Comparison of ENCODE assay signal across 17 cellular contexts in genomic region chr11:11148598-11148997, GRCh38.
DNase-seq lines count a peak whose midpoint lies in the region; ATAC-seq, FAIRE-seq and TF ChIP-seq lines count a peak whose summit lies in the region.
"Had no signal": no experiment of that assay in that cellular context is flagged by ENCODE, and none has a peak within 500 bp of the region (broad histone marks: within the 10 kb centered on the region; RNA-seq: fewer than 3 reads in every experiment).

No MANE protein-coding gene starts in this region.

- H3K9me3 ChIP-seq in heart left ventricle, result no peaks in the 10 kb centered on the region
- H3K9me3 ChIP-seq in endodermal cell (ENCODE audit: control insufficient read depth, low read length), result no peaks in the 10 kb centered on the region
- no peaks in the 10 kb centered on the region for H3K9me3 ChIP-seq in osteoblast (ENCODE audit: low read depth, low read length)
- H3K9me3 ChIP-seq in vagina, result no peaks in the 10 kb centered on the region
- H3K9me3 ChIP-seq: A549 had no signal

- TF ChIP-seq POLR2A in heart left ventricle (IDR thresholded peaks at IDR 0.05) (no peak), vagina (IDR thresholded peaks at IDR 0.05) (no peak)

- H2AFZ ChIP-seq in osteoblast (ENCODE audit: low read length), result peak overlapping the region; percentile 18

- H3K27ac ChIP-seq in heart left ventricle (peak overlapping the region in 10 of 12 donors; percentile 4 to 82 (median 63)), endodermal cell (ENCODE audit: low read depth, low read length) (no peak overlapping the region), osteoblast (ENCODE audit: low read depth, low read length) (no peak overlapping the region), vagina (peak overlapping the region; percentile 68)
- H3K27ac ChIP-seq: A549, C4-2B had no signal

- intact Hi-C loops in heart left ventricle (cut with DNase I), result loop anchor here in 2 of 10 donors (5.0 to 10.0 kb wide), 2 partner anchors 64 to 114 kb away; no protein-coding TSS in a partner anchor
- intact Hi-C loops in left ventricle myocardium superior (cut with micrococcal nuclease), result no loop called here
- intact Hi-C loops in vagina (cut with DNase I), result no loop called here

- H3K4me1 ChIP-seq in heart left ventricle (peaks cover 0 to 22% (median 10%) of the 10 kb centered on the region in 12 donors), endodermal cell (ENCODE audit: control insufficient read depth, insufficient read depth, low read length) (no peaks in the 10 kb centered on the region), osteoblast (ENCODE audit: insufficient read depth, low read length) (peaks cover 9% of the 10 kb centered on the region), vagina (peaks cover 21% of the 10 kb centered on the region)
- H3K4me1 ChIP-seq: A549 had no signal

- TF ChIP-seq CTCF in heart left ventricle (IDR thresholded peaks at IDR 0.05), result no peak
- TF ChIP-seq CTCF in endodermal cell (conservative IDR thresholded peaks at IDR 0.05), result no peak
- no peak for TF ChIP-seq CTCF in osteoblast (IDR thresholded peaks at IDR 0.05; ENCODE audit: extremely low read depth, low read depth, low read length)
- TF ChIP-seq CTCF in vagina (IDR thresholded peaks at IDR 0.05), result no peak

- H3K27me3 Mint-ChIP-seq in endodermal cell (ENCODE audit: insufficient read depth), result no peaks in the 10 kb centered on the region

- H3K9me3 Mint-ChIP-seq in endodermal cell, result no peaks in the 10 kb centered on the region
- H3K9me3 Mint-ChIP-seq: activated T-helper 1 cell treated with anti-CD3 and anti-CD28 coated beads, Interleukin-12 subunit alpha, Interleukin-12 subunit beta, Interleukin-2, Interleukin-4 antibody, amounts not matched to agents 30 ng/mL and 10 ng/mL and 1 ng/mL, durations not matched to agents 14 hours and 24 hours and 36 hours had no signal

- ATAC-seq in heart left ventricle, result no peak
- ATAC-seq in left ventricle myocardium superior, result no peak
- ATAC-seq in HG03457 (IDR thresholded peaks at IDR 0.05; ENCODE audit: unreplicated experiment), result no peak
- ATAC-seq: activated CD8-positive, alpha-beta T cell treated with anti-CD3 and anti-CD28 coated beads, Interleukin-2, amount 10 ng/mL, durations not matched to agents 7 days and 5 days had no signal

- no peak overlapping the region for H3K9ac ChIP-seq in endodermal cell (ENCODE audit: extremely low read depth, low read length, poor library complexity, severe bottlenecking)

- no peaks in the 10 kb centered on the region for H3K4me1 Mint-ChIP-seq in endodermal cell

- FAIRE-seq in RCC 7860 (lab: Jason Lieb, UNC), result no peak
- FAIRE-seq: A549, colon, endothelial cell of umbilical vein, GM19239, HepG2 had no signal

- H3K4me2 ChIP-seq in osteoblast (ENCODE audit: insufficient read depth, low read length), result peak overlapping the region; percentile 6
- H3K4me2 ChIP-seq: A549 had no signal

- no peak overlapping the region for H3K4me3 ChIP-seq in heart left ventricle
- no peak overlapping the region for H3K4me3 ChIP-seq in endodermal cell (ENCODE audit: low read length)
- H3K4me3 ChIP-seq in osteoblast (ENCODE audit: insufficient read depth, low read length), result no peak overlapping the region
- no peak overlapping the region for H3K4me3 ChIP-seq in vagina
- H3K4me3 ChIP-seq: A549 had no signal

- DNase-seq in heart left ventricle, result no peak
- DNase-seq in left ventricle myocardium superior, result no peak
- DNase-seq in endodermal cell, result peak; percentile 53
- no peak for DNase-seq in osteoblast (ENCODE audit: insufficient read length, low spot score, missing footprints)
- DNase-seq in vagina (ENCODE audit: extremely low spot score in 2 of 2), result no peak
- DNase-seq in mucosa of gallbladder (ENCODE audit: low spot score), result no peak
- no peak for DNase-seq in RCC 7860 (ENCODE audit: low spot score)
- DNase-seq: activated CD8-positive, alpha-beta T cell treated with anti-CD3 and anti-CD28 coated beads, Interleukin-2, amount 10 ng/mL, durations not matched to agents 7 days and 5 days; stimulated activated CD8-positive, alpha-beta memory T cell treated with anti-CD3 and anti-CD28 coated beads, Interleukin-4, amount 100 ng/mL, for 48 hours had no signal

- H4K20me1 ChIP-seq in osteoblast (ENCODE audit: insufficient read depth, low read length), result no peaks in the 10 kb centered on the region

- no peaks in the 10 kb centered on the region for H3K27me3 ChIP-seq in heart left ventricle
- H3K27me3 ChIP-seq in endodermal cell (ENCODE audit: control insufficient read depth, insufficient read depth, low read length, poor library complexity, severe bottlenecking), result no peaks in the 10 kb centered on the region
- H3K27me3 ChIP-seq in osteoblast (ENCODE audit: insufficient read depth, low read length), result peaks cover 2% of the 10 kb centered on the region
- no peaks in the 10 kb centered on the region for H3K27me3 ChIP-seq in vagina

- H3K36me3 ChIP-seq in heart left ventricle, result no peaks in the 10 kb centered on the region
- no peaks in the 10 kb centered on the region for H3K36me3 ChIP-seq in endodermal cell (ENCODE audit: control insufficient read depth, insufficient read depth, low read length)
- no peaks in the 10 kb centered on the region for H3K36me3 ChIP-seq in osteoblast (ENCODE audit: insufficient read depth, low read length)
- H3K36me3 ChIP-seq in vagina, result no peaks in the 10 kb centered on the region

- H3K36me3 Mint-ChIP-seq in endodermal cell (ENCODE audit: low read depth), result no peaks in the 10 kb centered on the region

- H3K4me3 Mint-ChIP-seq in endodermal cell, result no peak overlapping the region

- 71 to 77% (median 74%) methylated on average over 4 of the region's 4 CpGs for WGBS in heart left ventricle, 4 donors
- 76 to 86% methylated on average over 4 of the region's 4 CpGs for WGBS in endodermal cell (ENCODE audit: insufficient coverage in 1 of 2, insufficient read length in 1 of 2), 2 experiments

- no peaks in the 10 kb centered on the region for H3K79me2 ChIP-seq in osteoblast (ENCODE audit: insufficient read depth, low read length)

- peak overlapping the region; percentile 22 for H3K27ac Mint-ChIP-seq in endodermal cell
- H3K27ac Mint-ChIP-seq: activated T-helper 1 cell treated with anti-CD3 and anti-CD28 coated beads, Interleukin-12 subunit alpha, Interleukin-12 subunit beta, Interleukin-2, Interleukin-4 antibody, amounts not matched to agents 30 ng/mL and 10 ng/mL and 1 ng/mL, durations not matched to agents 14 hours and 24 hours and 36 hours had no signal

Comparison
In these comparisons a context has a peak if more than half of its experiments do, and no peak if none do; other contexts are left out.
1. H3K27ac ChIP-seq: peak in heart left ventricle (10 of 12) and vagina (single experiment); none in endodermal cell (single experiment) and osteoblast (single experiment).